In the genomic region with DNA sequence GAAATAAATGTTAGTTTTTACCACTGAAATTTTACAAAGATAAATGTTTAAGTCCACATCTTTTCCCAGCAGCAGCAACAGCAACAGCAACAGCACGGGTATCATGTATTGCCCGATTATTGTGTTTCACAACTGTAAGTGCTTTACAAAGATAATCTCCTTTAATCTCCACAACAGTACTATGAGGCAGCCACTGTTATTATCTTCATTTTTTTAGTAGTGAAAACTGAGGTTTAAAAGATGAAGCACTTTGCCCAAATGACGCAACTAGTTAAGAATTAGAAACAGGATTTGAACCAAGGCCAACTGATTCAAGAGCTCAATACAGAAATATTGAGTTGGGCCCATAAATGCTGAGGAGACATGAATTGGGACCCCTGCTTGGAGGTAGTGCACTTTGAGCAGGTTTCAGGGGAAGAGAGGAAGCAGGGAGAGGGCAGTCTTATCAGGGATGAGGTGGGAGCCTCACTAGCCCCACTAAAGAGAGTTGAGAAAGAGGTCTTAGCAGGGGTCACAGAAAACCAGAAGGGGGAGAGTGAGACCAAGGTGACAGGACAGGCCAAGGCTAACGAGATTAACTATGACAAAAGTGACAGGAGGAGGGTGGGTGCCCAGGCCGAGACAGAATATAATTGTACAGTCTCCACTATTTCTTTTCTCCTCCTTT, we compare ENCODE assay signal across 19 cellular contexts. TPM values are rescaled to one million over a fixed set of nuclear protein-coding genes. Genes with fewer than 3 reads are reported as not detected.
DNase-seq lines count a peak whose midpoint lies in the region; ATAC-seq and TF ChIP-seq lines count a peak whose summit lies in the region.
"Had no signal": no experiment of that assay in that cellular context is flagged by ENCODE, and none has a peak within 500 bp of the region (broad histone marks: within the 10 kb centered on the region; RNA-seq: fewer than 3 reads in every experiment).

No MANE protein-coding gene starts in this region.

- no peaks in the 10 kb centered on the region for H3K27me3 Mint-ChIP-seq in activated naive CD4-positive, alpha-beta T cell treated with anti-CD3 and anti-CD28 coated beads, Interleukin-2, amount 50 U/mL, for 24 hours
- H3K27me3 Mint-ChIP-seq in WTC11 (ENCODE audit: low read depth) (no peaks in the 10 kb centered on the region), type B pancreatic cell (peaks cover 34% of the 10 kb centered on the region)

- peaks cover 69% of the 10 kb centered on the region for H3K4me1 Mint-ChIP-seq in activated naive CD4-positive, alpha-beta T cell treated with anti-CD3 and anti-CD28 coated beads, Interleukin-2, amount 50 U/mL, for 24 hours
- no peaks in the 10 kb centered on the region for H3K4me1 Mint-ChIP-seq in WTC11
- H3K4me1 Mint-ChIP-seq in type B pancreatic cell (ENCODE audit: unreplicated experiment) = peaks cover 3% of the 10 kb centered on the region
- H3K4me1 Mint-ChIP-seq: H9 had no signal

- H3K27ac Mint-ChIP-seq in activated naive CD4-positive, alpha-beta T cell treated with anti-CD3 and anti-CD28 coated beads, Interleukin-2, amount 50 U/mL, for 24 hours = peak overlapping the region; percentile 70
- H3K27ac Mint-ChIP-seq in WTC11 (peak overlapping the region; percentile 1; the same call in 1 of the 2 replicates), type B pancreatic cell (no peak overlapping the region)
- H3K27ac Mint-ChIP-seq: CD4-positive, alpha-beta memory T cell; H9 had no signal

- H3K4me3 Mint-ChIP-seq in activated naive CD4-positive, alpha-beta T cell treated with anti-CD3 and anti-CD28 coated beads, Interleukin-2, amount 50 U/mL, for 24 hours = no peak overlapping the region
- H3K4me3 Mint-ChIP-seq in WTC11 = no peak overlapping the region
- H3K4me3 Mint-ChIP-seq in type B pancreatic cell = no peak overlapping the region
- H3K4me3 Mint-ChIP-seq: CD4-positive, alpha-beta memory T cell; H9 had no signal

- H3K36me3 Mint-ChIP-seq in activated naive CD4-positive, alpha-beta T cell treated with anti-CD3 and anti-CD28 coated beads, Interleukin-2, amount 50 U/mL, for 24 hours = no peaks in the 10 kb centered on the region
- H3K36me3 Mint-ChIP-seq in WTC11 (no peaks in the 10 kb centered on the region), type B pancreatic cell (no peaks in the 10 kb centered on the region)
- H3K36me3 Mint-ChIP-seq: CD4-positive, alpha-beta memory T cell had no signal

- no peak for DNase-seq in activated naive CD4-positive, alpha-beta T cell (lab: John Stamatoyannopoulos, UW)
- no peak for DNase-seq in WTC11 (ENCODE audit: low spot score)
- peak; percentile 25 for DNase-seq in islet precursor cell
- DNase-seq in type B pancreatic cell (ENCODE audit: extremely low spot score, unreplicated experiment) = peak; percentile 27
- no peak for DNase-seq in dermis blood vessel endothelial cell
- no peak for DNase-seq in hepatic stellate cell (ENCODE audit: low spot score)
- no peak for DNase-seq in cerebellum (ENCODE audit: low spot score)
- DNase-seq: BE2C; CD4-positive, alpha-beta memory T cell; DND-41; GF-D8; MG63; NCI-H1105; NCI-H187 treated with DMSO at 0.1 percent for 48 hours; NCI-H2171; NCI-H446 treated with DMSO at 0.1 percent for 48 hours; SHP77 had no signal

- POLR2A ChIA-PET in WTC11 (lab: Charles Lee) = no interaction called here

- ATAC-seq in WTC11 = no peak

- TF ChIP-seq CTCF in WTC11 (IDR thresholded peaks at IDR 0.05) = no peak
- no peak for TF ChIP-seq CTCF in type B pancreatic cell (conservative IDR thresholded peaks at IDR 0.05)

- CTCF ChIA-PET in WTC11 (lab: Charles Lee) = no interaction called here

- no peaks in the 10 kb centered on the region for H3K9me3 Mint-ChIP-seq in activated naive CD4-positive, alpha-beta T cell treated with anti-CD3 and anti-CD28 coated beads, Interleukin-2, amount 50 U/mL, for 24 hours
- H3K9me3 Mint-ChIP-seq in WTC11 (no peaks in the 10 kb centered on the region), type B pancreatic cell (no peaks in the 10 kb centered on the region)
- H3K9me3 Mint-ChIP-seq: H9 had no signal

TF ChIP-seq in WTC11, 78 proteins besides CTCF, POLR2A, EP300 and RAD21 (continues in another document):
- TF ChIP-seq CREB1 (CRISPR knock-in tag; IDR thresholded peaks at IDR 0.05) = no peak
- TF ChIP-seq CREM (CRISPR knock-in tag; IDR thresholded peaks at IDR 0.05) = no peak
- TF ChIP-seq, protein P1, sequence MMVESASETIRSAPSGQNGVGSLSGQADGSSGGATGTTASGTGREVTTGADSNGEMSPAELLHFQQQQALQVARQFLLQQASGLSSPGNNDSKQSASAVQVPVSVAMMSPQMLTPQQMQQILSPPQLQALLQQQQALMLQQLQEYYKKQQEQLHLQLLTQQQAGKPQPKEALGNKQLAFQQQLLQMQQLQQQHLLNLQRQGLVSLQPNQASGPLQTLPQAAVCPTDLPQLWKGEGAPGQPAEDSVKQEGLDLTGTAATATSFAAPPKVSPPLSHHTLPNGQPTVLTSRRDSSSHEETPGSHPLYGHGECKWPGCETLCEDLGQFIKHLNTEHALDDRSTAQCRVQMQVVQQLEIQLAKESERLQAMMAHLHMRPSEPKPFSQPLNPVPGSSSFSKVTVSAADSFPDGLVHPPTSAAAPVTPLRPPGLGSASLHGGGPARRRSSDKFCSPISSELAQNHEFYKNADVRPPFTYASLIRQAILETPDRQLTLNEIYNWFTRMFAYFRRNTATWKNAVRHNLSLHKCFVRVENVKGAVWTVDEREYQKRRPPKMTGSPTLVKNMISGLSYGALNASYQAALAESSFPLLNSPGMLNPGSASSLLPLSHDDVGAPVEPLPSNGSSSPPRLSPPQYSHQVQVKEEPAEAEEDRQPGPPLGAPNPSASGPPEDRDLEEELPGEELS (CRISPR knock-in tag; IDR thresholded peaks at IDR 0.05) = no peak
- TF ChIP-seq, protein P2, sequence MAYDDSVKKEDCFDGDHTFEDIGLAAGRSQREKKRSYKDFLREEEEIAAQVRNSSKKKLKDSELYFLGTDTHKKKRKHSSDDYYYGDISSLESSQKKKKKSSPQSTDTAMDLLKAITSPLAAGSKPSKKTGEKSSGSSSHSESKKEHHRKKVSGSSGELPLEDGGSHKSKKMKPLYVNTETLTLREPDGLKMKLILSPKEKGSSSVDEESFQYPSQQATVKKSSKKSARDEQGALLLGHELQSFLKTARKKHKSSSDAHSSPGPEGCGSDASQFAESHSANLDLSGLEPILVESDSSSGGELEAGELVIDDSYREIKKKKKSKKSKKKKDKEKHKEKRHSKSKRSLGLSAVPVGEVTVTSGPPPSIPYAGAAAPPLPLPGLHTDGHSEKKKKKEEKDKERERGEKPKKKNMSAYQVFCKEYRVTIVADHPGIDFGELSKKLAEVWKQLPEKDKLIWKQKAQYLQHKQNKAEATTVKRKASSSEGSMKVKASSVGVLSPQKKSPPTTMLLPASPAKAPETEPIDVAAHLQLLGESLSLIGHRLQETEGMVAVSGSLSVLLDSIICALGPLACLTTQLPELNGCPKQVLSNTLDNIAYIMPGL (CRISPR knock-in tag; IDR thresholded peaks at IDR 0.05) = no peak
- no peak for TF ChIP-seq ZNF138 (CRISPR knock-in tag; conservative IDR thresholded peaks at IDR 0.05)
- no peak for TF ChIP-seq NR3C1 (CRISPR knock-in tag; conservative IDR thresholded peaks at IDR 0.05; ENCODE audit: low read depth)
- TF ChIP-seq TP53 (CRISPR knock-in tag; IDR thresholded peaks at IDR 0.05) = no peak
- TF ChIP-seq, protein P3, sequence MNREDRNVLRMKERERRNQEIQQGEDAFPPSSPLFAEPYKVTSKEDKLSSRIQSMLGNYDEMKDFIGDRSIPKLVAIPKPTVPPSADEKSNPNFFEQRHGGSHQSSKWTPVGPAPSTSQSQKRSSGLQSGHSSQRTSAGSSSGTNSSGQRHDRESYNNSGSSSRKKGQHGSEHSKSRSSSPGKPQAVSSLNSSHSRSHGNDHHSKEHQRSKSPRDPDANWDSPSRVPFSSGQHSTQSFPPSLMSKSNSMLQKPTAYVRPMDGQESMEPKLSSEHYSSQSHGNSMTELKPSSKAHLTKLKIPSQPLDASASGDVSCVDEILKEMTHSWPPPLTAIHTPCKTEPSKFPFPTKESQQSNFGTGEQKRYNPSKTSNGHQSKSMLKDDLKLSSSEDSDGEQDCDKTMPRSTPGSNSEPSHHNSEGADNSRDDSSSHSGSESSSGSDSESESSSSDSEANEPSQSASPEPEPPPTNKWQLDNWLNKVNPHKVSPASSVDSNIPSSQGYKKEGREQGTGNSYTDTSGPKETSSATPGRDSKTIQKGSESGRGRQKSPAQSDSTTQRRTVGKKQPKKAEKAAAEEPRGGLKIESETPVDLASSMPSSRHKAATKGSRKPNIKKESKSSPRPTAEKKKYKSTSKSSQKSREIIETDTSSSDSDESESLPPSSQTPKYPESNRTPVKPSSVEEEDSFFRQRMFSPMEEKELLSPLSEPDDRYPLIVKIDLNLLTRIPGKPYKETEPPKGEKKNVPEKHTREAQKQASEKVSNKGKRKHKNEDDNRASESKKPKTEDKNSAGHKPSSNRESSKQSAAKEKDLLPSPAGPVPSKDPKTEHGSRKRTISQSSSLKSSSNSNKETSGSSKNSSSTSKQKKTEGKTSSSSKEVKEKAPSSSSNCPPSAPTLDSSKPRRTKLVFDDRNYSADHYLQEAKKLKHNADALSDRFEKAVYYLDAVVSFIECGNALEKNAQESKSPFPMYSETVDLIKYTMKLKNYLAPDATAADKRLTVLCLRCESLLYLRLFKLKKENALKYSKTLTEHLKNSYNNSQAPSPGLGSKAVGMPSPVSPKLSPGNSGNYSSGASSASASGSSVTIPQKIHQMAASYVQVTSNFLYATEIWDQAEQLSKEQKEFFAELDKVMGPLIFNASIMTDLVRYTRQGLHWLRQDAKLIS (CRISPR knock-in tag; IDR thresholded peaks at IDR 0.05; ENCODE audit: borderline replicate concordance) = no peak

RNA-seq across cellular contexts. Expression of a gene that starts 15.3 kb away (rescaled TPM):
- not detected in 3 replicates for total RNA-seq in WTC11 (2021)
- total RNA-seq in type B pancreatic cell (ENCODE audit: low replicate concordance) = not detected in 2 replicates
- total RNA-seq in dermis blood vessel endothelial cell = not detected in 2 replicates
- 0.18 TPM for total RNA-seq in cerebellum
- total RNA-seq: H9 had no signal

RNA-seq across cellular contexts. Expression of a gene that starts 18.4 kb away (rescaled TPM):
- total RNA-seq in WTC11 (2021) = not detected in 3 replicates
- total RNA-seq in type B pancreatic cell (ENCODE audit: low replicate concordance) = 0.12 TPM in 1 of 2 replicates, not detected in the other
- total RNA-seq in dermis blood vessel endothelial cell = not detected in 2 replicates
- total RNA-seq in cerebellum = not detected
- total RNA-seq: H9 had no signal

RNA-seq across cellular contexts. Expression of a gene that starts 35.5 kb away (rescaled TPM):
- total RNA-seq in WTC11 (2021) (0.11 TPM in 1 of 3 replicates, not detected in the others), type B pancreatic cell (ENCODE audit: low replicate concordance) (0.48 and 2.9 TPM in 2 replicates), dermis blood vessel endothelial cell (not detected in 2 replicates), cerebellum (not detected)
- total RNA-seq: H9 had no signal

RNA-seq across cellular contexts. Expression of a gene that starts 43.5 kb away (rescaled TPM):
- total RNA-seq in WTC11 (2021) (not detected in 3 replicates), type B pancreatic cell (ENCODE audit: low replicate concordance) (269 and 837 TPM in 2 replicates), dermis blood vessel endothelial cell (not detected in 2 replicates), cerebellum (0.64 TPM)
- total RNA-seq: H9 had no signal

Comparison
In these comparisons a context has a peak if more than half of its experiments do, and no peak if none do; other contexts are left out.
1. DNase-seq: peak in islet precursor cell (single experiment) and type B pancreatic cell (single experiment); none in activated naive CD4-positive, alpha-beta T cell (0 of 4), WTC11 (single experiment), dermis blood vessel endothelial cell (single experiment), hepatic stellate cell (single experiment) and cerebellum (single experiment).